1 cellular context compared by ENCODE assay signal in genomic region chr16:71893888-71894228, GRCh38.
TF ChIP-seq lines count a peak whose summit lies in the region.

No MANE protein-coding gene starts in this region.

TF ChIP-seq in HCT116, 20 proteins besides CTCF, POLR2A, EP300 and RAD21 (continued from another document):
- no peak for TF ChIP-seq ZBTB33 (IDR thresholded peaks at IDR 0.05; ENCODE audit: extremely low read depth, insufficient replicate concordance, low read length)
